In genomic region chr7:83366629-83367028, GRCh38 we compare ENCODE assay signal across 18 cellular contexts.
DNase-seq lines count a peak whose midpoint lies in the region; ATAC-seq, FAIRE-seq and TF ChIP-seq lines count a peak whose summit lies in the region.
"Had no signal": no experiment of that assay in that cellular context is flagged by ENCODE, and none has a peak within 500 bp of the region (broad histone marks: within the 10 kb centered on the region; RNA-seq: fewer than 3 reads in every experiment).

No MANE protein-coding gene starts in this region.

- no peaks in the 10 kb centered on the region for H4K20me1 ChIP-seq in OCI-LY1 (ENCODE audit: insufficient read depth, low read length)
- H4K20me1 ChIP-seq: BLaER1 treated with 17β-estradiol and CSF1 and Interleukin-3, amounts not matched to agents 10 nM and 100 nM had no signal

- no peak overlapping the region for H3K4me2 ChIP-seq in OCI-LY1 (ENCODE audit: low read length)
- H3K4me2 ChIP-seq: BLaER1 treated with 17β-estradiol and CSF1 and Interleukin-3, amounts not matched to agents 10 nM and 100 nM had no signal

- H3K4me1 ChIP-seq in OCI-LY1 (ENCODE audit: insufficient read depth, low read length, severe bottlenecking), result no peaks in the 10 kb centered on the region
- no peaks in the 10 kb centered on the region for H3K4me1 ChIP-seq in endodermal cell (ENCODE audit: control insufficient read depth, insufficient read depth, low read length)
- H3K4me1 ChIP-seq in left lung, result no peaks in the 10 kb centered on the region
- peaks cover 0 to 5% (median 0%) of the 10 kb centered on the region in 4 donors for H3K4me1 ChIP-seq in upper lobe of left lung
- H3K4me1 ChIP-seq: BLaER1 treated with 17β-estradiol and CSF1 and Interleukin-3, amounts not matched to agents 10 nM and 100 nM; heart left ventricle had no signal

- H3K27me3 Mint-ChIP-seq in endodermal cell (ENCODE audit: insufficient read depth), result no peaks in the 10 kb centered on the region
- H3K27me3 Mint-ChIP-seq: activated naive CD4-positive, alpha-beta T cell treated with anti-CD3 and anti-CD28 coated beads, Interleukin-2, amount 10 ng/mL, durations not matched to agents 7 days and 5 days; naive thymus-derived CD4-positive, alpha-beta T cell had no signal

- H3K4me3 ChIP-seq in OCI-LY1 (ENCODE audit: low read depth, low read length, poor library complexity, severe bottlenecking) (no peak overlapping the region), endodermal cell (ENCODE audit: low read length) (no peak overlapping the region), left lung (no peak overlapping the region), upper lobe of left lung (no peak overlapping the region)
- H3K4me3 ChIP-seq: BLaER1 treated with 17β-estradiol and CSF1 and Interleukin-3, amounts not matched to agents 10 nM and 100 nM; cardiac muscle cell; heart left ventricle had no signal

- no peak for ATAC-seq in left lung
- ATAC-seq in upper lobe of left lung (ENCODE audit: low FRiP score in 2 of 2), result no peak
- ATAC-seq: heart left ventricle; left cardiac atrium; naive thymus-derived CD4-positive, alpha-beta T cell had no signal

- H3K27ac ChIP-seq in OCI-LY1 (ENCODE audit: low read depth, low read length, poor library complexity, severe bottlenecking) (no peak overlapping the region), endodermal cell (ENCODE audit: low read depth, low read length) (no peak overlapping the region), left lung (no peak overlapping the region), upper lobe of left lung (no peak overlapping the region)
- H3K27ac ChIP-seq: BLaER1 treated with 17β-estradiol and CSF1 and Interleukin-3, amounts not matched to agents 10 nM and 100 nM; cardiac muscle cell; epithelial cell of prostate; heart left ventricle had no signal

- no peaks in the 10 kb centered on the region for H3K9me2 ChIP-seq in OCI-LY1 (ENCODE audit: low read depth, low read length)

- peak; percentile 38; the same call in 1 of the 2 replicates for TF ChIP-seq CTCF in OCI-LY1 (IDR thresholded peaks at IDR 0.05; ENCODE audit: low read length)
- TF ChIP-seq CTCF in endodermal cell (conservative IDR thresholded peaks at IDR 0.05), result peak; percentile 63
- no peak for TF ChIP-seq CTCF in left lung (IDR thresholded peaks at IDR 0.05)
- TF ChIP-seq CTCF in upper lobe of left lung (IDR thresholded peaks at IDR 0.05), result no peak

- no peak overlapping the region for H2AFZ ChIP-seq in OCI-LY1 (ENCODE audit: low read length)

- H3K9me3 ChIP-seq in OCI-LY1 (ENCODE audit: low read length), result no peaks in the 10 kb centered on the region
- H3K9me3 ChIP-seq in endodermal cell (ENCODE audit: control insufficient read depth, low read length), result no peaks in the 10 kb centered on the region
- no peaks in the 10 kb centered on the region for H3K9me3 ChIP-seq in left lung
- H3K9me3 ChIP-seq in upper lobe of left lung, result no peaks in the 10 kb centered on the region
- H3K9me3 ChIP-seq: BLaER1 treated with 17β-estradiol and CSF1 and Interleukin-3, amounts not matched to agents 10 nM and 100 nM; heart left ventricle had no signal

- FAIRE-seq in A204.1 (lab: Jason Lieb, UNC) (peak; percentile 87), H54 (lab: Jason Lieb, UNC) (peak; percentile 67)

- TF ChIP-seq EP300 in upper lobe of left lung (IDR thresholded peaks at IDR 0.05), result no peak

- peaks cover 9% of the 10 kb centered on the region for H3K36me3 Mint-ChIP-seq in endodermal cell (ENCODE audit: low read depth)
- H3K36me3 Mint-ChIP-seq: activated naive CD4-positive, alpha-beta T cell treated with anti-CD3 and anti-CD28 coated beads, Interleukin-2, amount 10 ng/mL, durations not matched to agents 7 days and 5 days; naive thymus-derived CD4-positive, alpha-beta T cell had no signal

- TF ChIP-seq POLR2A in H54 (IDR thresholded peaks at IDR 0.05; ENCODE audit: low read depth, low read length), result no peak
- TF ChIP-seq POLR2A in upper lobe of left lung (IDR thresholded peaks at IDR 0.05), result no peak

- DNase-seq in H54 (ENCODE audit: insufficient read length, low spot score) (no peak), endodermal cell (no peak), left lung (no peak), putamen (ENCODE audit: low spot score) (no peak), nucleus accumbens (lab: John Stamatoyannopoulos, UW) (no peak), upper lobe of left lung (no peak)
- DNase-seq: activated naive CD4-positive, alpha-beta T cell treated with anti-CD3 and anti-CD28 coated beads, Interleukin-2, amount 10 ng/mL, durations not matched to agents 7 days and 5 days; GF-D8; heart left ventricle; left cardiac atrium; naive thymus-derived CD4-positive, alpha-beta T cell; NCI-H1436 treated with DMSO at 0.1 percent for 48 hours; RPMI8226 had no signal

- H3K4me3 Mint-ChIP-seq in endodermal cell, result no peak overlapping the region
- H3K4me3 Mint-ChIP-seq: activated naive CD4-positive, alpha-beta T cell treated with anti-CD3 and anti-CD28 coated beads, Interleukin-2, amount 10 ng/mL, durations not matched to agents 7 days and 5 days; naive thymus-derived CD4-positive, alpha-beta T cell had no signal

- H3K9ac ChIP-seq in OCI-LY1 (ENCODE audit: low read length) (no peak overlapping the region), endodermal cell (ENCODE audit: extremely low read depth, low read length, poor library complexity, severe bottlenecking) (no peak overlapping the region)
- H3K9ac ChIP-seq: BLaER1 treated with 17β-estradiol and CSF1 and Interleukin-3, amounts not matched to agents 10 nM and 100 nM had no signal

- H3K36me3 ChIP-seq in OCI-LY1 (ENCODE audit: insufficient read depth, low read length) (no peaks in the 10 kb centered on the region), endodermal cell (ENCODE audit: control insufficient read depth, insufficient read depth, low read length) (peaks cover 17% of the 10 kb centered on the region), left lung (no peaks in the 10 kb centered on the region), upper lobe of left lung (no peaks in the 10 kb centered on the region)
- H3K36me3 ChIP-seq: BLaER1 treated with 17β-estradiol and CSF1 and Interleukin-3, amounts not matched to agents 10 nM and 100 nM; cardiac muscle cell; heart left ventricle had no signal

- H3K27ac Mint-ChIP-seq in endodermal cell, result no peak overlapping the region
- H3K27ac Mint-ChIP-seq: activated naive CD4-positive, alpha-beta T cell treated with anti-CD3 and anti-CD28 coated beads, Interleukin-2, amount 10 ng/mL, durations not matched to agents 7 days and 5 days; naive thymus-derived CD4-positive, alpha-beta T cell had no signal

- no peaks in the 10 kb centered on the region for H3K4me1 Mint-ChIP-seq in endodermal cell
- H3K4me1 Mint-ChIP-seq: activated naive CD4-positive, alpha-beta T cell treated with anti-CD3 and anti-CD28 coated beads, Interleukin-2, amount 10 ng/mL, durations not matched to agents 7 days and 5 days; naive thymus-derived CD4-positive, alpha-beta T cell had no signal

- no peaks in the 10 kb centered on the region for H3F3A ChIP-seq in OCI-LY1 (ENCODE audit: insufficient read depth, low read length)

- WGBS in endodermal cell (ENCODE audit: insufficient coverage in 1 of 2, insufficient read length in 1 of 2), 2 experiments, result 73% methylated on average over 1 of the region's 2 CpGs; no CpG with 5 or more reads in 1 of the 2 experiments
- 43 to 47% methylated on average over 2 of the region's 2 CpGs for WGBS in upper lobe of left lung, 2 donors

- H3K27me3 ChIP-seq in OCI-LY1 (ENCODE audit: insufficient read depth, low read length), result no peaks in the 10 kb centered on the region
- H3K27me3 ChIP-seq in endodermal cell (ENCODE audit: control insufficient read depth, insufficient read depth, low read length, poor library complexity, severe bottlenecking), result no peaks in the 10 kb centered on the region
- H3K27me3 ChIP-seq in left lung, result no peaks in the 10 kb centered on the region
- H3K27me3 ChIP-seq in upper lobe of left lung, result no peaks in the 10 kb centered on the region
- H3K27me3 ChIP-seq: BLaER1 treated with 17β-estradiol and CSF1 and Interleukin-3, amounts not matched to agents 10 nM and 100 nM; cardiac muscle cell; heart left ventricle had no signal

- H3K9me3 Mint-ChIP-seq in endodermal cell, result no peaks in the 10 kb centered on the region
- H3K9me3 Mint-ChIP-seq: activated naive CD4-positive, alpha-beta T cell treated with anti-CD3 and anti-CD28 coated beads, Interleukin-2, amount 10 ng/mL, durations not matched to agents 7 days and 5 days had no signal

- intact Hi-C loops in left lung (cut with DNase I), result no loop called here

- no peaks in the 10 kb centered on the region for H3K79me2 ChIP-seq in OCI-LY1 (ENCODE audit: insufficient read depth, low read length)

Comparison
In these comparisons a context has a peak if more than half of its experiments do, and no peak if none do; other contexts are left out.
1. CTCF ChIP-seq: peak in OCI-LY1 (single experiment) and endodermal cell (single experiment); none in left lung (0 of 2) and upper lobe of left lung (0 of 6).